In the genomic region with DNA sequence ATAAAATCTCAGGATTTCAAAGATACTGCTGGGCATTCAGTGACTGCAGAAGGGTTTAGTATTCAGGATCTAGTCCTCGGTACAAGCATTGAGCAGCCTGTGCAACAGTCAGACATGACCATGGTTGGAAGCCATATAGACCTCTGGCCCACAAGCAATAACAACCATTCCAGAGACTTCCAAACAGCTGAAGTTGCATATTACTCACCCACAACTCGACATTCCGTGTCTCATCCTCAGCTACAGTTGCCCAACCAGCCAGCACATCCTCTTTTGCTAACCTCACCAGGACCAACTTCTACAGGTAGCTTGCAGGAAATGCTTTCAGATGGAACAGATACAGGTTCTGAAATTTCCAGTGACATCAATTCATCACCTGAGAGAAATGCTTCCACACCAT, we compare ENCODE assay signal across 15 cellular contexts.
"Had no signal": no experiment of that assay in that cellular context is flagged by ENCODE, and none has a peak within 500 bp of the region (broad histone marks: within the 10 kb centered on the region; RNA-seq: fewer than 3 reads in every experiment).

No MANE protein-coding gene starts in this region.

- H3K36me3 ChIP-seq: left ventricle myocardium inferior, pancreas had no signal

- H3K4me3 ChIP-seq: left ventricle myocardium inferior, pancreas had no signal

- H3K27me3 ChIP-seq: pancreas had no signal

- DNase-seq: activated CD4-positive, alpha-beta memory T cell treated with anti-CD3 and anti-CD28 coated beads for 36 hours; activated naive CD8-positive, alpha-beta T cell treated with anti-CD3 and anti-CD28 coated beads, Interleukin-2, amount 50 U/mL, for 24 hours; activated T-cell treated with anti-CD3 and anti-CD28 coated beads, Interleukin-2, amount 50 U/mL, for 72 hours; caudate nucleus; cortex of kidney; effector CD8-positive, alpha-beta T cell; glutamatergic neuron; immature natural killer cell; left ventricle myocardium inferior; pancreas; stimulated activated CD4-positive, alpha-beta T cell treated with anti-CD3 and anti-CD28 coated beads, Interleukin-15, amount 100 ng/mL, for 24 hours; stimulated activated CD4-positive, alpha-beta T cell treated with anti-CD3 and anti-CD28 coated beads, Interleukin-4, amount 100 ng/mL, for 24 hours; stimulated activated naive CD8-positive, alpha-beta T cell treated with anti-CD3 and anti-CD28 coated beads, Interleukin-15, amount 100 ng/mL, for 72 hours; T-helper 9 cell had no signal

- FAIRE-seq: pancreas, urothelium cell line had no signal
